In the genomic region with DNA sequence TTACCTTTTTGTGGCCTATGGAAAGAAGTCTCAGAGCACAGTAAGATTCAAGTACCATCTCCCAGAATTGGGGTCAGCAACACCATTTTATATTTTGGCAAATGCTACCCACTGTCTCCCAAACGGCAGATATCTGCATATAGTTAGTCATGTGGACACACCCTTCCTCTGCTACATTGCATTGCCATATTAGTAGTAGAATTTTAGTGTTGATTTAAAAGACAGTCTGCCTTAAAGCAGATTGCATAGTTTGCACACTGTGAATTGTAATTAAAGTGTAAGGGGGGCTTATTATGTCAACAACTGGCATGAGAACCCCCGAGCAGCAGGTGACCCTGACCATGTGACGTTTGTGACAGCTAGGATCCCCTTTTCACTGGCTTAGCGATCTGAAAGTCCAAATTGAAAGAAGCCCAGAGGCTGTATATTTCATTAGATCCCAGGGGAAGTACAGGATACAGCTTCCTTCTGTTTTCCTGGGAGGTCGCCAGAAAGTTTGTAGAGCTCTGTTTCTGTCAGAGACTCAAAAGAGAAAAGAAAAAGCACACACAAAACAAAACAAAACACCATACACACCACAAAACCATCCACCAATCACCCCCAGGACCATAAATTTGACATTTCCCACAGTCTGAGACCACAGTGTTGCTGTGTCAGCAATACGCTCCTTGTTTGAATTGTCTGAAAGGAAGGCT, we compare ENCODE assay signal across 8 cellular contexts.
A peak's percentile ranks its signal among the peaks of the same experiment; 100 is the strongest.
DNase-seq lines count a peak whose midpoint lies in the region; ATAC-seq and TF ChIP-seq lines count a peak whose summit lies in the region.

No MANE protein-coding gene starts in this region.

- no peaks in the 10 kb centered on the region for H3K9me3 ChIP-seq in ascending aorta
- H3K9me3 ChIP-seq in right atrium auricular region = no peaks in the 10 kb centered on the region
- no peaks in the 10 kb centered on the region for H3K9me3 ChIP-seq in OCI-LY7 (ENCODE audit: low read length)

- peaks cover 0 to 5% of the 10 kb centered on the region in 2 donors for H3K27me3 Mint-ChIP-seq in stimulated activated naive B cell treated with anti-CD40 and anti-IgM and Interleukin-4, amounts not matched to agents 10 μg/mL and 1 μg/mL and 100 μg/mL, for 72 hours

- H3K36me3 Mint-ChIP-seq in stimulated activated naive B cell treated with anti-CD40 and anti-IgM and Interleukin-4, amounts not matched to agents 10 μg/mL and 1 μg/mL and 100 μg/mL, for 72 hours = no peaks in the 10 kb centered on the region

- H3K4me1 ChIP-seq in KMS-11 (ENCODE audit: low read depth, poor library complexity, severe bottlenecking) (peaks cover 29% of the 10 kb centered on the region), ascending aorta (peaks cover 9 to 33% of the 10 kb centered on the region in 2 donors), right atrium auricular region (peaks cover 0 to 63% of the 10 kb centered on the region in 2 donors), OCI-LY7 (ENCODE audit: insufficient read depth, low read length, poor library complexity, severe bottlenecking) (no peaks in the 10 kb centered on the region)

- no peaks in the 10 kb centered on the region for H3K9me2 ChIP-seq in OCI-LY7 (ENCODE audit: insufficient read depth, low read length)

- H3K4me3 Mint-ChIP-seq in stimulated activated naive B cell treated with anti-CD40 and anti-IgM and Interleukin-4, amounts not matched to agents 10 μg/mL and 1 μg/mL and 100 μg/mL, for 72 hours = peak overlapping the region; percentile 68

- H3K27me3 ChIP-seq in KMS-11 (ENCODE audit: insufficient read depth, low read depth) = no peaks in the 10 kb centered on the region
- no peaks in the 10 kb centered on the region for H3K27me3 ChIP-seq in ascending aorta
- H3K27me3 ChIP-seq in right atrium auricular region = no peaks in the 10 kb centered on the region

- H2AFZ ChIP-seq in KMS-11 (ENCODE audit: low read depth) (no peak overlapping the region), OCI-LY7 (ENCODE audit: low read length) (no peak overlapping the region)

- no peak overlapping the region for H3K9ac ChIP-seq in KMS-11

- intact Hi-C loops in ascending aorta (cut with DNase I) = no loop called here
- intact Hi-C loops in OCI-LY7 (cut with micrococcal nuclease; ENCODE audit: unreplicated experiment) = no loop called here

- DNase-seq in ascending aorta (ENCODE audit: low spot score in 2 of 2) (no peak), right atrium auricular region (ENCODE audit: low spot score) (no peak), OCI-LY7 (ENCODE audit: low spot score) (no peak), NCI-H146 treated with DMSO at 0.1 percent for 48 hours (lab: John Stamatoyannopoulos, UW; ENCODE audit: unreplicated experiment) (no peak), NCI-H2227 treated with DMSO at 0.1 percent for 48 hours (lab: John Stamatoyannopoulos, UW) (no peak)
- DNase-seq in stimulated activated naive B cell treated with anti-CD40 and anti-IgM and Interleukin-4, amounts not matched to agents 10 μg/mL and 1 μg/mL and 100 μg/mL, for 72 hours = no peak

- peaks cover 7 to 21% of the 10 kb centered on the region in 2 donors for H3K4me1 Mint-ChIP-seq in stimulated activated naive B cell treated with anti-CD40 and anti-IgM and Interleukin-4, amounts not matched to agents 10 μg/mL and 1 μg/mL and 100 μg/mL, for 72 hours

- TF ChIP-seq CTCF in KMS-11 (conservative IDR thresholded peaks at IDR 0.05; ENCODE audit: low read depth, low read length) = no peak
- TF ChIP-seq CTCF in ascending aorta (IDR thresholded peaks at IDR 0.05) = no peak
- TF ChIP-seq CTCF in right atrium auricular region (IDR thresholded peaks at IDR 0.05) = no peak
- TF ChIP-seq CTCF in OCI-LY7 (conservative IDR thresholded peaks at IDR 0.05; ENCODE audit: low read length) = no peak

- no TSS peak for BruUV-seq in OCI-LY7 (replicated peaks; lab: Mats Ljungman, UMichigan)

- H3K4me3 ChIP-seq in KMS-11 (IDR thresholded peaks at IDR 0.05; ENCODE audit: insufficient read depth, low read depth, low read length) (no peak overlapping the region), ascending aorta (peak overlapping the region; percentile 37 to 60), right atrium auricular region (peak overlapping the region in 1 of 2 donors; percentile 33), OCI-LY7 (ENCODE audit: low read depth, low read length, poor library complexity, severe bottlenecking) (no peak overlapping the region)

- H4K20me1 ChIP-seq in KMS-11 (ENCODE audit: insufficient read depth) (no peaks in the 10 kb centered on the region), OCI-LY7 (ENCODE audit: insufficient read depth, low read length) (no peaks in the 10 kb centered on the region)

- H3K79me2 ChIP-seq in KMS-11 (ENCODE audit: insufficient read depth, low read depth) (no peaks in the 10 kb centered on the region), OCI-LY7 (ENCODE audit: insufficient read depth, low read depth, low read length) (no peaks in the 10 kb centered on the region)

- POLR2A ChIA-PET in OCI-LY7 (lab: Charles Lee) = no interaction called here

- H3K4me2 ChIP-seq in KMS-11 (peak overlapping the region; percentile 30; the same call in 1 of the 2 replicates), OCI-LY7 (ENCODE audit: low read length) (no peak overlapping the region)

- no peaks in the 10 kb centered on the region for H3K9me3 Mint-ChIP-seq in stimulated activated naive B cell treated with anti-CD40 and anti-IgM and Interleukin-4, amounts not matched to agents 10 μg/mL and 1 μg/mL and 100 μg/mL, for 72 hours

- CTCF ChIA-PET in OCI-LY7 (lab: Charles Lee; ENCODE audit: unreplicated experiment) = no interaction called here

- H3K27ac ChIP-seq in KMS-11 (no peak overlapping the region), ascending aorta (peak overlapping the region; percentile 38 to 73), right atrium auricular region (peak overlapping the region; percentile 57 to 73), OCI-LY7 (ENCODE audit: low read depth, low read length, poor library complexity, severe bottlenecking) (no peak overlapping the region)

- ATAC-seq in stimulated activated naive B cell treated with anti-CD40 and anti-IgM and Interleukin-4, amounts not matched to agents 10 μg/mL and 1 μg/mL and 100 μg/mL, for 72 hours (replicated peaks) = peak; percentile 44 to 56
- no peak for ATAC-seq in GM19023 (IDR thresholded peaks at IDR 0.05; ENCODE audit: unreplicated experiment)

- no peak overlapping the region for H3K27ac Mint-ChIP-seq in stimulated activated naive B cell treated with anti-CD40 and anti-IgM and Interleukin-4, amounts not matched to agents 10 μg/mL and 1 μg/mL and 100 μg/mL, for 72 hours

- H3K36me3 ChIP-seq in KMS-11 (ENCODE audit: insufficient read depth) (no peaks in the 10 kb centered on the region), ascending aorta (no peaks in the 10 kb centered on the region), right atrium auricular region (no peaks in the 10 kb centered on the region), OCI-LY7 (ENCODE audit: insufficient read depth, low read length) (no peaks in the 10 kb centered on the region)

Comparison
In these comparisons a context has a peak if more than half of its experiments do, and no peak if none do; other contexts are left out.
1. H3K27ac ChIP-seq: peak in ascending aorta (2 of 2) and right atrium auricular region (2 of 2); none in KMS-11 (single experiment) and OCI-LY7 (single experiment).
2. H3K4me3 ChIP-seq: peak in ascending aorta (2 of 2); none in KMS-11 (single experiment) and OCI-LY7 (single experiment).